Comparison of ENCODE assay signal across 15 cellular contexts in the genomic region with DNA sequence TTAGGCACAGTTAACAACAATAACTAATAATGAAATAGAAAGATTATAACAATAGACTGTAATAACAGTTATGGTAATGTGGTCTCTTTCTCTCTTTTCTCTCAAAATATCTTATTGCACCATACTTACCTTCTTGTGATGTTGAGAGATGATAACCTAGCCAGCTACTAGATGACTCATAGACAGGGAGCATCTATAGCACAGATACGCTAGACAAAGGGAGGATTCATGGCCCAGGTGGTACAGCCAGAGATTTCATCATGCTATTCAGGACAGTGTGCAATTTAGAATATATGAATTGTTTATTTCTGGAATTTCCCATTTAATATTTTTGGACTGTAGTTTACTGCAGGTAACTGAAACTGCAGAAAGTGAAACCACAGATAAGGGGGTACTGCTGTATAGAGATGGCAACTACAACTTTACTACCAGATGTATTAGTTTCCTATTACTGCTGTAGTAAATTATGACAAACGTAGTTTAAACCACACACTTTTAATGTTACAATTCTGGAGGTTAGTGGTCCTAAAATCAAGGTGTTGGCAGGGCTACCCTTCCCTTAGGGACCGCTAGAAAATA. TPM values are rescaled to one million over a fixed set of nuclear protein-coding genes. Genes with fewer than 3 reads are reported as not detected.
DNase-seq lines count a peak whose midpoint lies in the region; ATAC-seq and TF ChIP-seq lines count a peak whose summit lies in the region.
"Had no signal": no experiment of that assay in that cellular context is flagged by ENCODE, and none has a peak within 500 bp of the region (broad histone marks: within the 10 kb centered on the region; RNA-seq: fewer than 3 reads in every experiment).

No MANE protein-coding gene starts in this region.

- H3K27ac Mint-ChIP-seq in activated CD4-positive, alpha-beta T cell treated with anti-CD3 and anti-CD28 coated beads for 36 hours = no peak overlapping the region
- H3K27ac Mint-ChIP-seq: natural killer cell treated with Interleukin-12 subunit alpha and Interleukin-12 subunit beta and Interleukin-15 and Interleukin-18, amount 100 ng/mL, for 72 hours had no signal

- POLR2A ChIA-PET in activated CD4-positive, alpha-beta T cell treated with anti-CD3 and anti-CD28 coated beads for 36 hours (lab: Charles Lee) = no interaction called here
- POLR2A ChIA-PET in RWPE1 (lab: Yijun Ruan, JAX; ENCODE audit: low non-redundant PET) = no interaction called here

- H3K27me3 Mint-ChIP-seq in activated CD4-positive, alpha-beta T cell treated with anti-CD3 and anti-CD28 coated beads for 36 hours = no peaks in the 10 kb centered on the region

- no peak for TF ChIP-seq CTCF in RWPE1 (conservative IDR thresholded peaks at IDR 0.05; ENCODE audit: low read depth)

- H3K27ac ChIP-seq in RWPE1 = no peak overlapping the region
- H3K27ac ChIP-seq: gastrocnemius medialis, left lung, sigmoid colon, suprapubic skin had no signal

- CTCF ChIA-PET in activated CD4-positive, alpha-beta T cell treated with anti-CD3 and anti-CD28 coated beads for 36 hours (lab: Charles Lee) = no interaction called here
- CTCF ChIA-PET in RWPE1 (lab: Yijun Ruan, JAX) = interaction anchor here (0.6 kb wide), 1 partner anchor 9 kb away, joined by 3 read pairs; no protein-coding TSS in a partner anchor

- ATAC-seq in activated CD4-positive, alpha-beta T cell treated with anti-CD3 and anti-CD28 coated beads for 36 hours = peak; percentile 65
- ATAC-seq in HG02870 (IDR thresholded peaks at IDR 0.05; ENCODE audit: unreplicated experiment) (peak; percentile 47), HG02981 (IDR thresholded peaks at IDR 0.05; ENCODE audit: unreplicated experiment) (no peak)
- ATAC-seq in stimulated activated naive CD8-positive, alpha-beta T cell treated with anti-CD3 and anti-CD28 coated beads, Interleukin-15, Interleukin-2, amounts not matched to agents 100 U/mL and 50 U/mL, for 24 hours = peak; percentile 40
- ATAC-seq: gastrocnemius medialis; left lung; natural killer cell treated with Interleukin-12 subunit alpha and Interleukin-12 subunit beta and Interleukin-15 and Interleukin-18, amount 100 ng/mL, for 72 hours had no signal

- no peak for DNase-seq in activated CD4-positive, alpha-beta T cell treated with anti-CD3 and anti-CD28 coated beads for 36 hours
- no peak for DNase-seq in activated CD4-positive, alpha-beta T cell treated with anti-CD3 and anti-CD28 coated beads, Interleukin-2, amount 50 U/mL, for 1 hour
- DNase-seq in RWPE1 (ENCODE audit: low spot score) = peak; percentile 20
- no peak for DNase-seq in stimulated activated naive CD8-positive, alpha-beta T cell treated with anti-CD3 and anti-CD28 coated beads, Interleukin-15, Interleukin-2, amounts not matched to agents 100 U/mL and 50 U/mL, for 24 hours
- DNase-seq in H4 (ENCODE audit: low spot score) = no peak
- DNase-seq in NCI-H1930 (lab: John Stamatoyannopoulos, UW) = no peak
- DNase-seq: Calu3, dermis blood vessel endothelial cell, gastrocnemius medialis, left lung, sigmoid colon had no signal

- H3K36me3 Mint-ChIP-seq in activated CD4-positive, alpha-beta T cell treated with anti-CD3 and anti-CD28 coated beads for 36 hours (ENCODE audit: low read depth) = peaks cover 51% of the 10 kb centered on the region

- intact Hi-C loops in activated CD4-positive, alpha-beta T cell treated with anti-CD3 and anti-CD28 coated beads for 36 hours (cut with DNase I, micrococcal nuclease) = no loop called here

- peaks cover 13% of the 10 kb centered on the region for H3K4me1 Mint-ChIP-seq in activated CD4-positive, alpha-beta T cell treated with anti-CD3 and anti-CD28 coated beads for 36 hours

- peaks cover 10% of the 10 kb centered on the region for H3K9me3 Mint-ChIP-seq in activated CD4-positive, alpha-beta T cell treated with anti-CD3 and anti-CD28 coated beads for 36 hours (ENCODE audit: low read depth)
- H3K9me3 Mint-ChIP-seq: natural killer cell treated with Interleukin-12 subunit alpha and Interleukin-12 subunit beta and Interleukin-15 and Interleukin-18, amount 100 ng/mL, for 72 hours had no signal

- no peak overlapping the region for H3K4me3 Mint-ChIP-seq in activated CD4-positive, alpha-beta T cell treated with anti-CD3 and anti-CD28 coated beads for 36 hours
- H3K4me3 Mint-ChIP-seq: natural killer cell treated with Interleukin-12 subunit alpha and Interleukin-12 subunit beta and Interleukin-15 and Interleukin-18, amount 100 ng/mL, for 72 hours had no signal

RNA-seq across cellular contexts. Expression of a gene that starts 41.8 kb away (rescaled TPM):
- total RNA-seq in activated CD4-positive, alpha-beta T cell treated with anti-CD3 and anti-CD28 coated beads for 36 hours = 10 to 100 TPM; 46.8 to 55.4 TPM
- 214 and 291 TPM in 2 replicates for total RNA-seq in H4 (2014; rRNA removed; shearing (Covaris generic))
